Comparison of ENCODE assay signal across 8 cellular contexts in the genomic region with DNA sequence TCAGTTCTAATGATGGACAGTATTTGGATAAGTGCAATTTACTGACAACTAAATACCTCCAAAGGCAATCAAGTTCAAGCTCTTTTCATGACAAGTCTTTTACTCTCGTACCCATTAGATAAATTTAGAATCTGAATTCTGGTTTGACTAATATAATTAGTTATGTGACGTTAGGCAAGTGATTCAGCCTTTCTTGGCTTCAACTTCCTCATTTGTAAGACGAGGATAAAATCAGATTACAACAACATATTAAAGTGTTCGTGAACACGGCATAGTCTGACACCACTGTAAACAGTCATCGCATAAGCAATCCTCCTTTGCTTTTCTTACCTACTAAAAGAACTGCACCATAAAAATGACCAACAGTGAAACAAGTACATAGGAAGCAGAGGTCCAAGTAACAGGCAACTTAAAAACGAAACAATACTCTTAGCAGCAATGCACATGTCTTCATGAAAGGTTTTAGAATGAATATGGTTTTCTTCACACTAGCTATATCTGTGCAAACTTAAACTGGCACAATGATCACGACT. TPM values are rescaled to one million over a fixed set of nuclear protein-coding genes. Genes with fewer than 3 reads are reported as not detected.
DNase-seq lines count a peak whose midpoint lies in the region; ATAC-seq and TF ChIP-seq lines count a peak whose summit lies in the region.

No MANE protein-coding gene starts in this region.

- intact Hi-C loops in IMR-90 (cut with micrococcal nuclease) (no loop called here), testis (cut with DNase I; ENCODE audit: low total_unique reads) (no loop called here)

- H2BK120ac ChIP-seq in IMR-90 (ENCODE audit: low read depth, low read length): no peak overlapping the region

- in situ Hi-C loops in IMR-90 (cut with MboI; ENCODE audit: low sequenced_read_pairs): no loop called here

- H3K23ac ChIP-seq in IMR-90 (ENCODE audit: low read depth, low read length): no peak overlapping the region

- H3K27me3 ChIP-seq in IMR-90 (ENCODE audit: control insufficient read depth, insufficient read depth, low read length) (no peaks in the 10 kb centered on the region), testis (no peaks in the 10 kb centered on the region)

- ATAC-seq in GM19395 (IDR thresholded peaks at IDR 0.05; ENCODE audit: unreplicated experiment) (peak; percentile 60), IMR-90 (ENCODE audit: low read depth) (peak; percentile 73)

- H4K5ac ChIP-seq in IMR-90 (ENCODE audit: low read depth, low read length): no peak overlapping the region

- H2BK15ac ChIP-seq in IMR-90 (ENCODE audit: low read depth, low read length): no peak overlapping the region

- H3K4me1 ChIP-seq in IMR-90 (ENCODE audit: control insufficient read depth, insufficient read depth, low read length) (no peaks in the 10 kb centered on the region), testis (no peaks in the 10 kb centered on the region)

- H3K27ac ChIP-seq in IMR-90 (ENCODE audit: insufficient read depth, low read length): no peak overlapping the region
- H3K27ac ChIP-seq in testis: no peak overlapping the region

- TF ChIP-seq RAD21 in IMR-90 (IDR thresholded peaks at IDR 0.05; ENCODE audit: low read length): no peak

- H3K9me3 ChIP-seq in IMR-90 (ENCODE audit: control insufficient read depth, insufficient read depth, low read length): no peaks in the 10 kb centered on the region
- H3K9me3 ChIP-seq in testis: no peaks in the 10 kb centered on the region

- DNase-seq in AG10803 (ENCODE audit: low read depth): peak; percentile 32
- peak; percentile 58 for DNase-seq in IMR-90
- peak; percentile 2 for DNase-seq in choroid plexus epithelial cell (ENCODE audit: low read depth)
- no peak for DNase-seq in NCI-H2171 (lab: John Stamatoyannopoulos, UW)
- DNase-seq in NCI-H1417 (lab: John Stamatoyannopoulos, UW): no peak
- no peak for DNase-seq in stimulated activated CD4-positive, alpha-beta T cell treated with anti-CD3 and anti-CD28 coated beads, Interleukin-4, amount 100 ng/mL, for 24 hours
- DNase-seq in testis: no peak

- H2AK9ac ChIP-seq in IMR-90 (replicated peaks; ENCODE audit: low read depth, low read length, poor library complexity): no peak overlapping the region

- 60% methylated on average over 1 of the region's 8 CpGs; no CpG with 5 or more reads in 1 of the 2 experiments for WGBS in IMR-90 (ENCODE audit: extremely low coverage in 2 of 2, insufficient read length in 1 of 2), 2 experiments
- WGBS in testis, 2 donors: 77 to 85% methylated on average over 8 of the region's 8 CpGs

- no peak overlapping the region for H4K91ac ChIP-seq in IMR-90 (ENCODE audit: insufficient read depth, low read depth, low read length)

- peak overlapping the region; percentile 78 for H3K4me2 ChIP-seq in IMR-90 (ENCODE audit: low read depth, low read length)

- no peak overlapping the region for H4K8ac ChIP-seq in IMR-90 (ENCODE audit: low read depth in 2 of 2, low read length in 2 of 2)

- H3K4ac ChIP-seq in IMR-90 (ENCODE audit: low read depth, low read length): no peak overlapping the region

- no peak overlapping the region for H3K18ac ChIP-seq in IMR-90 (ENCODE audit: low read depth, low read length)

- H3K9ac ChIP-seq in IMR-90 (ENCODE audit: low read depth, low read length): no peak overlapping the region

- no peak overlapping the region for H2AK5ac ChIP-seq in IMR-90 (ENCODE audit: low read depth, low read length)

- TF ChIP-seq CTCF in AG10803 (conservative IDR thresholded peaks at IDR 0.05; ENCODE audit: low read length) (no peak), IMR-90 (conservative IDR thresholded peaks at IDR 0.05; ENCODE audit: low read depth, low read length) (no peak), choroid plexus epithelial cell (conservative IDR thresholded peaks at IDR 0.05; ENCODE audit: low read depth, low read length) (no peak), testis (IDR thresholded peaks at IDR 0.05) (no peak)

- H2BK5ac ChIP-seq in IMR-90 (ENCODE audit: low read depth, low read length, poor library complexity, severe bottlenecking): peak overlapping the region; percentile 36

- H2AFZ ChIP-seq in IMR-90 (replicated peaks; ENCODE audit: low read length, poor library complexity): no peak overlapping the region

- POLR2A ChIA-PET in IMR-90 (lab: Charles Lee; ENCODE audit: unreplicated experiment): no interaction called here

- no peak overlapping the region for H2BK20ac ChIP-seq in IMR-90 (ENCODE audit: low read depth, low read length)

- H4K20me1 ChIP-seq in IMR-90 (ENCODE audit: insufficient read depth, low read length): no peaks in the 10 kb centered on the region

- CTCF ChIA-PET in IMR-90 (lab: Yijun Ruan, JAX): no interaction called here

- BruUV-seq in IMR-90 (replicated peaks; lab: Mats Ljungman, UMichigan): no TSS peak

- no peak for TF ChIP-seq POLR2A in IMR-90 (IDR thresholded peaks at IDR 0.05; ENCODE audit: low read depth, low read length)
- TF ChIP-seq POLR2A in testis (IDR thresholded peaks at IDR 0.05): no peak

- no peaks in the 10 kb centered on the region for H3K36me3 ChIP-seq in IMR-90 (ENCODE audit: control insufficient read depth, insufficient read depth, low read length)
- H3K36me3 ChIP-seq in testis (ENCODE audit: low read depth, missing control alignments): no peaks in the 10 kb centered on the region

- H3K14ac ChIP-seq in IMR-90 (replicated peaks; ENCODE audit: low read depth, low read length): no peak overlapping the region

- dilution Hi-C loops in IMR-90 (cut with HindIII; ENCODE audit: low sequenced_read_pairs, unreplicated experiment): no loop called here

- H3K9me1 ChIP-seq in IMR-90 (ENCODE audit: insufficient read depth, low read length): peaks cover 3% of the 10 kb centered on the region; the same call in 1 of the 2 replicates

- H3K4me3 ChIP-seq in AG10803 (ENCODE audit: low read length) (no peak overlapping the region), IMR-90 (ENCODE audit: insufficient read depth, low read depth, low read length) (peak overlapping the region; percentile 8; the same call in 1 of the 2 replicates), choroid plexus epithelial cell (ENCODE audit: low read depth, low read length) (no peak overlapping the region), testis (no peak overlapping the region)

- H3K56ac ChIP-seq in IMR-90 (ENCODE audit: extremely low read depth, insufficient read depth, low read length): no peak overlapping the region

- no peaks in the 10 kb centered on the region for H3K79me1 ChIP-seq in IMR-90 (ENCODE audit: low read depth in 1 of 2, low read length in 2 of 2)

TF ChIP-seq in IMR-90, 13 proteins besides CTCF, POLR2A, EP300 and RAD21:
- TF ChIP-seq, protein P1, sequence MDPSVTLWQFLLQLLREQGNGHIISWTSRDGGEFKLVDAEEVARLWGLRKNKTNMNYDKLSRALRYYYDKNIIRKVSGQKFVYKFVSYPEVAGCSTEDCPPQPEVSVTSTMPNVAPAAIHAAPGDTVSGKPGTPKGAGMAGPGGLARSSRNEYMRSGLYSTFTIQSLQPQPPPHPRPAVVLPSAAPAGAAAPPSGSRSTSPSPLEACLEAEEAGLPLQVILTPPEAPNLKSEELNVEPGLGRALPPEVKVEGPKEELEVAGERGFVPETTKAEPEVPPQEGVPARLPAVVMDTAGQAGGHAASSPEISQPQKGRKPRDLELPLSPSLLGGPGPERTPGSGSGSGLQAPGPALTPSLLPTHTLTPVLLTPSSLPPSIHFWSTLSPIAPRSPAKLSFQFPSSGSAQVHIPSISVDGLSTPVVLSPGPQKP (IDR thresholded peaks at IDR 0.05; ENCODE audit: borderline replicate concordance, low read depth, low read length): no peak
- TF ChIP-seq RFX5 (IDR thresholded peaks at IDR 0.05; ENCODE audit: low read depth, low read length) (no peak), CHD1 (IDR thresholded peaks at IDR 0.05; ENCODE audit: low read depth, low read length) (no peak), FOS (IDR thresholded peaks at IDR 0.05; ENCODE audit: low read depth, low read length) (no peak), SMC3 (IDR thresholded peaks at IDR 0.05; ENCODE audit: low read depth, low read length) (no peak), RCOR1 (IDR thresholded peaks at IDR 0.05; ENCODE audit: insufficient replicate concordance, low read length) (no peak), MAFK (IDR thresholded peaks at IDR 0.05; ENCODE audit: low read depth, low read length) (no peak), MAZ (IDR thresholded peaks at IDR 0.05; ENCODE audit: borderline replicate concordance, low read depth, low read length) (no peak), BHLHE40 (IDR thresholded peaks at IDR 0.05; ENCODE audit: low read depth, low read length) (no peak), CEBPB (IDR thresholded peaks at IDR 0.05; ENCODE audit: low read depth, low read length) (no peak), NFE2L2 (IDR thresholded peaks at IDR 0.05; ENCODE audit: low read depth, low read length) (no peak), MXI1 (IDR thresholded peaks at IDR 0.05; ENCODE audit: borderline replicate concordance, low read depth, low read length) (no peak)
- TF ChIP-seq, protein P2, sequence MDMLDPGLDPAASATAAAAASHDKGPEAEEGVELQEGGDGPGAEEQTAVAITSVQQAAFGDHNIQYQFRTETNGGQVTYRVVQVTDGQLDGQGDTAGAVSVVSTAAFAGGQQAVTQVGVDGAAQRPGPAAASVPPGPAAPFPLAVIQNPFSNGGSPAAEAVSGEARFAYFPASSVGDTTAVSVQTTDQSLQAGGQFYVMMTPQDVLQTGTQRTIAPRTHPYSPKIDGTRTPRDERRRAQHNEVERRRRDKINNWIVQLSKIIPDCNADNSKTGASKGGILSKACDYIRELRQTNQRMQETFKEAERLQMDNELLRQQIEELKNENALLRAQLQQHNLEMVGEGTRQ (IDR thresholded peaks at IDR 0.05; ENCODE audit: low read depth, low read length): no peak

RNA-seq across cellular contexts. Expression of a gene that starts 25.7 kb away (rescaled TPM):
- 6.8 and 18.6 TPM in 2 replicates for total RNA-seq in IMR-90 (2012; rRNA removed)
- 14.0 and 14.3 TPM in 2 replicates for polyA plus RNA-seq in IMR-90 (2012; rRNA removed)
- polyA plus RNA-seq in IMR-90 (2012; cell fraction: cytosol; rRNA removed): 22.4 and 29.7 TPM in 2 replicates
- polyA plus RNA-seq in IMR-90 (2012; cell fraction: nucleus; rRNA removed; ENCODE audit: low replicate concordance): 7.4 and 9.4 TPM in 2 replicates
- total RNA-seq in testis: 10 to 100 TPM in 1 of 2 donors, 1 to 10 TPM in 1; 9.7 to 11.1 TPM
- polyA plus RNA-seq in testis (ENCODE audit: insufficient read depth, low read depth, low replicate concordance): 18.2 TPM

Comparison
In these comparisons a context has a peak if more than half of its experiments do, and no peak if none do; other contexts are left out.
1. DNase-seq: peak in AG10803 (single experiment), IMR-90 (single experiment) and choroid plexus epithelial cell (single experiment); none in NCI-H2171 (single experiment), NCI-H1417 (0 of 3), stimulated activated CD4-positive, alpha-beta T cell treated with anti-CD3 and anti-CD28 coated beads, Interleukin-4, amount 100 ng/mL, for 24 hours (single experiment) and testis (single experiment).